In genomic region chr3:185837409-185837808, GRCh38 we compare ENCODE assay signal across 1 cellular context.
TF ChIP-seq lines count a peak whose summit lies in the region.

No MANE protein-coding gene starts in this region.

TF ChIP-seq in SK-N-SH, 30 proteins besides CTCF, POLR2A, EP300 and RAD21 (continued from another document):
- TF ChIP-seq ZBTB33 (IDR thresholded peaks at IDR 0.05; ENCODE audit: borderline replicate concordance, low read depth) (no peak), MAX (IDR thresholded peaks at IDR 0.05; ENCODE audit: low read depth) (no peak), USF2 (IDR thresholded peaks at IDR 0.05; ENCODE audit: borderline replicate concordance, low read depth, low read length) (no peak), GATA2 (CRISPR knock-in tag; IDR thresholded peaks at IDR 0.05) (no peak)
